ENCODE assay signal across 21 cellular contexts in genomic region chr1:225500589-225501192, GRCh38.
DNase-seq lines count a peak whose midpoint lies in the region; ATAC-seq, FAIRE-seq and TF ChIP-seq lines count a peak whose summit lies in the region.
"Had no signal": no experiment of that assay in that cellular context is flagged by ENCODE, and none has a peak within 500 bp of the region (broad histone marks: within the 10 kb centered on the region; RNA-seq: fewer than 3 reads in every experiment).

No MANE protein-coding gene starts in this region.

- ATAC-seq in memory B cell (ENCODE audit: low read depth) (peak; percentile 22), HG02981 (IDR thresholded peaks at IDR 0.05; ENCODE audit: unreplicated experiment) (no peak)
- ATAC-seq: CD8-positive, alpha-beta T cell had no signal

- H3K9me3 ChIP-seq in HEK293 (ENCODE audit: control insufficient read depth, insufficient read depth, low read depth, low read length) (no peaks in the 10 kb centered on the region), astrocyte (ENCODE audit: insufficient read depth, low read depth, low read length) (no peaks in the 10 kb centered on the region), stomach (no peaks in the 10 kb centered on the region)
- H3K9me3 ChIP-seq: BLaER1 treated with 17β-estradiol and CSF1 and Interleukin-3, amounts not matched to agents 10 nM and 100 nM had no signal

- TF ChIP-seq POLR2A in stomach (IDR thresholded peaks at IDR 0.05), result no peak

- peaks cover 7% of the 10 kb centered on the region for H3K36me3 Mint-ChIP-seq in astrocyte (ENCODE audit: low read depth, unreplicated experiment)
- H3K36me3 Mint-ChIP-seq in memory B cell, result no peaks in the 10 kb centered on the region
- H3K36me3 Mint-ChIP-seq: CD8-positive, alpha-beta T cell had no signal

- H3K4me3 Mint-ChIP-seq in astrocyte (ENCODE audit: unreplicated experiment) (no peak overlapping the region), memory B cell (no peak overlapping the region)
- H3K4me3 Mint-ChIP-seq: CD8-positive, alpha-beta T cell had no signal

- H3K4me1 ChIP-seq in HEK293 (ENCODE audit: control insufficient read depth, insufficient read depth, low read length) (peaks cover 7% of the 10 kb centered on the region; the same call in 1 of the 2 replicates), astrocyte (ENCODE audit: insufficient read depth, low read length) (no peaks in the 10 kb centered on the region), stomach (peaks cover 0 to 7% (median 3%) of the 10 kb centered on the region in 4 donors)

- 27 to 61% (median 49%) methylated on average over 4 of the region's 4 CpGs for WGBS in stomach, 5 donors

- peak overlapping the region; percentile 62 for H3K27ac Mint-ChIP-seq in astrocyte (ENCODE audit: unreplicated experiment)
- H3K27ac Mint-ChIP-seq in memory B cell, result no peak overlapping the region
- H3K27ac Mint-ChIP-seq: CD8-positive, alpha-beta T cell had no signal

- H4K20me1 ChIP-seq in astrocyte (ENCODE audit: insufficient read depth, low read length), result peaks cover 7% of the 10 kb centered on the region
- H4K20me1 ChIP-seq: BLaER1 treated with 17β-estradiol and CSF1 and Interleukin-3, amounts not matched to agents 10 nM and 100 nM had no signal

- H3K9me3 Mint-ChIP-seq in astrocyte (ENCODE audit: unreplicated experiment) (no peaks in the 10 kb centered on the region), memory B cell (no peaks in the 10 kb centered on the region)
- H3K9me3 Mint-ChIP-seq: CD8-positive, alpha-beta T cell had no signal

- H2AFZ ChIP-seq in astrocyte (ENCODE audit: low read depth, low read length), result no peak overlapping the region

- CTCF ChIA-PET in HEK293 (lab: Yijun Ruan, JAX), result interaction anchor here (0.6 to 1.3 kb wide), 4 partner anchors 103 to 1421 kb away, joined by 3 read pairs; no protein-coding TSS in a partner anchor

- H3K4me3 ChIP-seq in HEK293 (ENCODE audit: low read depth, low read length) (no peak overlapping the region), astrocyte (ENCODE audit: insufficient read depth, low read depth, low read length) (no peak overlapping the region), stomach (no peak overlapping the region)
- H3K4me3 ChIP-seq: BLaER1 treated with 17β-estradiol and CSF1 and Interleukin-3, amounts not matched to agents 10 nM and 100 nM had no signal

- peak; percentile 9 for FAIRE-seq in astrocyte (lab: Jason Lieb, UNC)
- FAIRE-seq: H54, HTR-8/SVneo had no signal

- no peak for DNase-seq in astrocyte (ENCODE audit: low read depth)
- no peak for DNase-seq in memory B cell (ENCODE audit: low spot score in 2 of 2)
- no peak for DNase-seq in stomach
- no peak for DNase-seq in stimulated activated CD4-positive, alpha-beta T cell treated with anti-CD3 and anti-CD28 coated beads, Interleukin-4, amount 100 ng/mL, for 24 hours
- DNase-seq in activated gamma-delta T cell treated with Interleukin-2 at 50 U/mL for 16 hours, result no peak
- DNase-seq in islet precursor cell, result no peak
- DNase-seq: Calu3; CD8-positive, alpha-beta T cell; EL; MM.1S; NCI-H1092; NCI-H2081; NCI-H510A; NCI-H774; OCI-M1; Right ventricle myocardium superior had no signal

- H3K27ac ChIP-seq in HEK293 (ENCODE audit: extremely low read depth, low read depth, low read length) (no peak overlapping the region), astrocyte (ENCODE audit: low read depth, low read length) (no peak overlapping the region), stomach (peak overlapping the region; percentile 3 to 72 (median 45))
- H3K27ac ChIP-seq: BLaER1 treated with 17β-estradiol and CSF1 and Interleukin-3, amounts not matched to agents 10 nM and 100 nM had no signal

- no peaks in the 10 kb centered on the region for H3K79me2 ChIP-seq in astrocyte (ENCODE audit: insufficient read depth, low read length)

- TF ChIP-seq CTCF in HEK293 (tag by site-specific recombination; IDR thresholded peaks at IDR 0.05) (no peak), astrocyte (IDR thresholded peaks at IDR 0.05; ENCODE audit: insufficient read depth, low read depth, low read length) (no peak), stomach (IDR thresholded peaks at IDR 0.05) (no peak)

- H3K27me3 ChIP-seq in astrocyte (ENCODE audit: insufficient read depth, low read length) (no peaks in the 10 kb centered on the region), stomach (no peaks in the 10 kb centered on the region)
- H3K27me3 ChIP-seq: BLaER1 treated with 17β-estradiol and CSF1 and Interleukin-3, amounts not matched to agents 10 nM and 100 nM had no signal

- POLR2A ChIA-PET in HEK293 (lab: Yijun Ruan, JAX), result no interaction called here

- H3K9ac ChIP-seq in astrocyte (ENCODE audit: low read length), result no peak overlapping the region
- H3K9ac ChIP-seq: BLaER1 treated with 17β-estradiol and CSF1 and Interleukin-3, amounts not matched to agents 10 nM and 100 nM had no signal

- H3K36me3 ChIP-seq in HEK293 (ENCODE audit: control insufficient read depth in 2 of 2, insufficient read depth in 1 of 2, low read length in 2 of 2), result peaks cover 32 to 41% of the 10 kb centered on the region in 2 experiments
- H3K36me3 ChIP-seq in astrocyte (ENCODE audit: insufficient read depth, low read length), result peaks cover 51% of the 10 kb centered on the region
- peaks cover 0 to 30% (median 14%) of the 10 kb centered on the region in 4 donors for H3K36me3 ChIP-seq in stomach

- intact Hi-C loops in stomach (cut with DNase I; ENCODE audit: low total_unique reads), result no loop called here

- no peaks in the 10 kb centered on the region for H3K27me3 Mint-ChIP-seq in astrocyte (ENCODE audit: low read depth, unreplicated experiment)
- peaks cover 7% of the 10 kb centered on the region for H3K27me3 Mint-ChIP-seq in memory B cell

- no peak for TF ChIP-seq EP300 in stomach (IDR thresholded peaks at IDR 0.05)

- H3K4me2 ChIP-seq in astrocyte (ENCODE audit: low read length), result no peak overlapping the region
- H3K4me2 ChIP-seq: BLaER1 treated with 17β-estradiol and CSF1 and Interleukin-3, amounts not matched to agents 10 nM and 100 nM had no signal

- H3K4me1 Mint-ChIP-seq in astrocyte (ENCODE audit: low read depth, unreplicated experiment), result peaks cover 32% of the 10 kb centered on the region
- H3K4me1 Mint-ChIP-seq in memory B cell, result no peaks in the 10 kb centered on the region

TF ChIP-seq in HEK293, 187 proteins besides CTCF, POLR2A, EP300 and RAD21:
- TF ChIP-seq ZNF692 (tag by site-specific recombination; IDR thresholded peaks at IDR 0.05), result no peak
- TF ChIP-seq PBX3 (CRISPR knock-in tag; IDR thresholded peaks at IDR 0.05), result no peak
- no peak for TF ChIP-seq ZNF660 (tag by site-specific recombination; IDR thresholded peaks at IDR 0.05)
- no peak for TF ChIP-seq ZNF777 (tag by site-specific recombination; IDR thresholded peaks at IDR 0.05; ENCODE audit: borderline replicate concordance)
- TF ChIP-seq ZNF664 (tag by site-specific recombination; IDR thresholded peaks at IDR 0.05), result peak; percentile 25; the same call in 1 of the 2 replicates
- no peak for TF ChIP-seq BCL11A (tag by site-specific recombination; IDR thresholded peaks at IDR 0.05; ENCODE audit: low read depth)

Comparison
In these comparisons a context has a peak if more than half of its experiments do, and no peak if none do; other contexts are left out.
1. H3K27ac ChIP-seq: peak in stomach (5 of 5); none in HEK293 (single experiment) and astrocyte (single experiment).